Comparison of ENCODE assay signal across 15 cellular contexts in genomic region chr13:114059946-114060860, GRCh38.
DNase-seq lines count a peak whose midpoint lies in the region; ATAC-seq, FAIRE-seq and TF ChIP-seq lines count a peak whose summit lies in the region.
"Had no signal": no experiment of that assay in that cellular context is flagged by ENCODE, and none has a peak within 500 bp of the region (broad histone marks: within the 10 kb centered on the region; RNA-seq: fewer than 3 reads in every experiment).

No MANE protein-coding gene starts in this region.

- peaks cover 19% of the 10 kb centered on the region for H3K27me3 Mint-ChIP-seq in GM23338 (ENCODE audit: insufficient read depth, low read depth, poor library complexity)
- H3K27me3 Mint-ChIP-seq in activated T-helper 17 cell treated with anti-CD3 and anti-CD28 coated beads, Interleukin-2, amount 50 U/mL, for 72 hours, result no peaks in the 10 kb centered on the region
- H3K27me3 Mint-ChIP-seq in stimulated activated naive CD8-positive, alpha-beta T cell treated with anti-CD3 and anti-CD28 coated beads, Interleukin-15, amount 100 ng/mL, for 72 hours, result no peaks in the 10 kb centered on the region

- H4K20me1 ChIP-seq in GM23338 (replicated peaks; ENCODE audit: insufficient read depth), result no peaks in the 10 kb centered on the region; the same call in 1 of the 2 replicates

- H3K36me3 ChIP-seq in GM23338 (ENCODE audit: insufficient read depth), result no peaks in the 10 kb centered on the region

- no peak for FAIRE-seq in frontal cortex (lab: Jason Lieb, UNC)

- no peak overlapping the region for H2AFZ ChIP-seq in GM23338
- H2AFZ ChIP-seq: hepatocyte, parathyroid adenoma had no signal

- peaks cover 6% of the 10 kb centered on the region for H3F3A ChIP-seq in GM23338 (replicated peaks; ENCODE audit: low read depth)

- 0 out of 2 replicates have a peak overlapping the region, but pooled peaks have one; percentile 61 for H3K27ac Mint-ChIP-seq in GM23338
- peak overlapping the region; percentile 25 for H3K27ac Mint-ChIP-seq in activated T-helper 17 cell treated with anti-CD3 and anti-CD28 coated beads, Interleukin-2, amount 50 U/mL, for 72 hours
- peak overlapping the region; percentile 61 to 97 for H3K27ac Mint-ChIP-seq in stimulated activated naive CD8-positive, alpha-beta T cell treated with anti-CD3 and anti-CD28 coated beads, Interleukin-15, amount 100 ng/mL, for 72 hours

- no peaks in the 10 kb centered on the region for H3K36me3 Mint-ChIP-seq in GM23338 (ENCODE audit: low read depth)
- peaks cover 51% of the 10 kb centered on the region for H3K36me3 Mint-ChIP-seq in activated T-helper 17 cell treated with anti-CD3 and anti-CD28 coated beads, Interleukin-2, amount 50 U/mL, for 72 hours (ENCODE audit: low read depth)

- WGBS in right cardiac atrium, result 90% methylated on average over 53 of the region's 53 CpGs

- no peak overlapping the region for H3K4me3 Mint-ChIP-seq in GM23338
- no peak overlapping the region for H3K4me3 Mint-ChIP-seq in activated T-helper 17 cell treated with anti-CD3 and anti-CD28 coated beads, Interleukin-2, amount 50 U/mL, for 72 hours
- peak overlapping the region in 1 of 2 donors; percentile 4 for H3K4me3 Mint-ChIP-seq in stimulated activated naive CD8-positive, alpha-beta T cell treated with anti-CD3 and anti-CD28 coated beads, Interleukin-15, amount 100 ng/mL, for 72 hours

- H3K9me3 Mint-ChIP-seq in GM23338, result no peaks in the 10 kb centered on the region; the same call in 2 of the 3 replicates
- no peaks in the 10 kb centered on the region for H3K9me3 Mint-ChIP-seq in activated T-helper 17 cell treated with anti-CD3 and anti-CD28 coated beads, Interleukin-2, amount 50 U/mL, for 72 hours
- H3K9me3 Mint-ChIP-seq in stimulated activated naive CD8-positive, alpha-beta T cell treated with anti-CD3 and anti-CD28 coated beads, Interleukin-15, amount 100 ng/mL, for 72 hours, result no peaks in the 10 kb centered on the region

- H3K27me3 ChIP-seq in GM23338 (ENCODE audit: insufficient read depth) (no peaks in the 10 kb centered on the region), right cardiac atrium (ENCODE audit: control insufficient read depth, insufficient read depth) (no peaks in the 10 kb centered on the region)
- H3K27me3 ChIP-seq: hepatocyte had no signal

- ATAC-seq in GM23338 (no peak), right cardiac atrium (no peak)
- no peak for ATAC-seq in activated T-helper 17 cell treated with anti-CD3 and anti-CD28 coated beads, Interleukin-2, amount 50 U/mL, for 72 hours (replicated peaks)
- ATAC-seq in stimulated activated naive CD8-positive, alpha-beta T cell treated with anti-CD3 and anti-CD28 coated beads, Interleukin-15, amount 100 ng/mL, for 72 hours, result no peak
- ATAC-seq: lower lobe of right lung had no signal

- no peak for DNase-seq in GM23338 (ENCODE audit: low spot score)
- peak in 2 of 3 donors; percentile 62 to 88 for DNase-seq in right cardiac atrium
- DNase-seq in stimulated activated naive CD8-positive, alpha-beta T cell treated with anti-CD3 and anti-CD28 coated beads, Interleukin-15, amount 100 ng/mL, for 72 hours, result no peak
- no peak for DNase-seq in frontal cortex (ENCODE audit: low spot score in 2 of 2)
- DNase-seq in SIG-M5 treated with dmso at 0.1 percent for 504 hours (lab: John Stamatoyannopoulos, UW; ENCODE audit: unreplicated experiment), result no peak
- DNase-seq in NCI-H345 (lab: John Stamatoyannopoulos, UW), result no peak
- DNase-seq: Calu3; lower lobe of right lung; NCI-H2029; NK-92 treated with Interleukin-12 subunit alpha and Interleukin-12 subunit beta, amount 100 ng/mL, for 24 hours; stimulated activated CD4-positive, alpha-beta T cell treated with anti-CD3 and anti-CD28 coated beads, Interleukin-4, amount 100 ng/mL, for 4 hours; WERI-Rb-1 had no signal

- no peaks in the 10 kb centered on the region for H3K9me3 ChIP-seq in right cardiac atrium (ENCODE audit: control insufficient read depth, low read length)
- H3K9me3 ChIP-seq: lower lobe of right lung had no signal

- TF ChIP-seq CTCF in GM23338 (conservative IDR thresholded peaks at IDR 0.05; ENCODE audit: low read depth in 2 of 2), result no peak

- H3K4me1 ChIP-seq in GM23338 (ENCODE audit: insufficient read depth) (0 out of 2 replicates have a peak, but pooled peaks cover 8% of the 10 kb centered on the region), right cardiac atrium (ENCODE audit: control insufficient read depth, insufficient read depth, low read length) (peaks cover 2% of the 10 kb centered on the region)
- H3K4me1 ChIP-seq: parathyroid adenoma had no signal

- peaks cover 13% of the 10 kb centered on the region for H3K79me2 ChIP-seq in GM23338 (replicated peaks; ENCODE audit: insufficient read depth)
- H3K79me2 ChIP-seq: hepatocyte, parathyroid adenoma had no signal

- intact Hi-C loops in right cardiac atrium (cut with DNase I), result loop anchor here in 1 of 4 donors (10.0 kb wide), 1 partner anchor 65 kb away; no protein-coding TSS in a partner anchor

- H3K4me1 Mint-ChIP-seq in GM23338, result peaks cover 14% of the 10 kb centered on the region
- H3K4me1 Mint-ChIP-seq in activated T-helper 17 cell treated with anti-CD3 and anti-CD28 coated beads, Interleukin-2, amount 50 U/mL, for 72 hours, result peaks cover 19% of the 10 kb centered on the region
- H3K4me1 Mint-ChIP-seq in stimulated activated naive CD8-positive, alpha-beta T cell treated with anti-CD3 and anti-CD28 coated beads, Interleukin-15, amount 100 ng/mL, for 72 hours, result peaks cover 92% of the 10 kb centered on the region

- no peaks in the 10 kb centered on the region for H3K9me2 ChIP-seq in GM23338 (ENCODE audit: insufficient read depth)

- H3K4me3 ChIP-seq in GM23338 (no peak overlapping the region), right cardiac atrium (ENCODE audit: low read length) (no peak overlapping the region)
- H3K4me3 ChIP-seq: hepatocyte, lower lobe of right lung had no signal

- H3K4me2 ChIP-seq in GM23338, result no peak overlapping the region
- H3K4me2 ChIP-seq: hepatocyte had no signal

- H3K27ac ChIP-seq in GM23338 (ENCODE audit: low read depth) (no peak overlapping the region), right cardiac atrium (ENCODE audit: low read length) (no peak overlapping the region)
- H3K27ac ChIP-seq: hepatocyte, lower lobe of right lung, parathyroid adenoma, WERI-Rb-1 had no signal

TF ChIP-seq in GM23338, 12 proteins besides CTCF, POLR2A, EP300 and RAD21 (continues in another document):
- TF ChIP-seq, protein P1, sequence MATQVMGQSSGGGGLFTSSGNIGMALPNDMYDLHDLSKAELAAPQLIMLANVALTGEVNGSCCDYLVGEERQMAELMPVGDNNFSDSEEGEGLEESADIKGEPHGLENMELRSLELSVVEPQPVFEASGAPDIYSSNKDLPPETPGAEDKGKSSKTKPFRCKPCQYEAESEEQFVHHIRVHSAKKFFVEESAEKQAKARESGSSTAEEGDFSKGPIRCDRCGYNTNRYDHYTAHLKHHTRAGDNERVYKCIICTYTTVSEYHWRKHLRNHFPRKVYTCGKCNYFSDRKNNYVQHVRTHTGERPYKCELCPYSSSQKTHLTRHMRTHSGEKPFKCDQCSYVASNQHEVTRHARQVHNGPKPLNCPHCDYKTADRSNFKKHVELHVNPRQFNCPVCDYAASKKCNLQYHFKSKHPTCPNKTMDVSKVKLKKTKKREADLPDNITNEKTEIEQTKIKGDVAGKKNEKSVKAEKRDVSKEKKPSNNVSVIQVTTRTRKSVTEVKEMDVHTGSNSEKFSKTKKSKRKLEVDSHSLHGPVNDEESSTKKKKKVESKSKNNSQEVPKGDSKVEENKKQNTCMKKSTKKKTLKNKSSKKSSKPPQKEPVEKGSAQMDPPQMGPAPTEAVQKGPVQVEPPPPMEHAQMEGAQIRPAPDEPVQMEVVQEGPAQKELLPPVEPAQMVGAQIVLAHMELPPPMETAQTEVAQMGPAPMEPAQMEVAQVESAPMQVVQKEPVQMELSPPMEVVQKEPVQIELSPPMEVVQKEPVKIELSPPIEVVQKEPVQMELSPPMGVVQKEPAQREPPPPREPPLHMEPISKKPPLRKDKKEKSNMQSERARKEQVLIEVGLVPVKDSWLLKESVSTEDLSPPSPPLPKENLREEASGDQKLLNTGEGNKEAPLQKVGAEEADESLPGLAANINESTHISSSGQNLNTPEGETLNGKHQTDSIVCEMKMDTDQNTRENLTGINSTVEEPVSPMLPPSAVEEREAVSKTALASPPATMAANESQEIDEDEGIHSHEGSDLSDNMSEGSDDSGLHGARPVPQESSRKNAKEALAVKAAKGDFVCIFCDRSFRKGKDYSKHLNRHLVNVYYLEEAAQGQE (IDR thresholded peaks at IDR 0.05; ENCODE audit: unreplicated experiment), result no peak
- TF ChIP-seq STAT1 (IDR thresholded peaks at IDR 0.05; ENCODE audit: unreplicated experiment), result no peak
- no peak for TF ChIP-seq ZNF114 (CRISPR knock-in tag; IDR thresholded peaks at IDR 0.05)
- no peak for TF ChIP-seq EZH2phosphoT487 (IDR thresholded peaks at IDR 0.05; ENCODE audit: unreplicated experiment)
- no peak for TF ChIP-seq CREB1 (CRISPR knock-in tag; IDR thresholded peaks at IDR 0.05; ENCODE audit: low read depth)
- no peak for TF ChIP-seq EZH2 (IDR thresholded peaks at IDR 0.05; ENCODE audit: low read depth, unreplicated experiment)

Comparison
In these comparisons a context has a peak if more than half of its experiments do, and no peak if none do; other contexts are left out.
1. DNase-seq: peak in right cardiac atrium (2 of 3); none in GM23338 (single experiment), stimulated activated naive CD8-positive, alpha-beta T cell treated with anti-CD3 and anti-CD28 coated beads, Interleukin-15, amount 100 ng/mL, for 72 hours (0 of 2), frontal cortex (0 of 2), SIG-M5 treated with dmso at 0.1 percent for 504 hours (single experiment) and NCI-H345 (single experiment).
2. H3K27ac Mint-ChIP-seq: peak in every context shown above with its lines; median percentile 79 in stimulated activated naive CD8-positive, alpha-beta T cell treated with anti-CD3 and anti-CD28 coated beads, Interleukin-15, amount 100 ng/mL, for 72 hours; 61 in GM23338; 25 in activated T-helper 17 cell treated with anti-CD3 and anti-CD28 coated beads, Interleukin-2, amount 50 U/mL, for 72 hours.